ENCODE assay signal across 20 cellular contexts in genomic region chr22:45916515-45916914, GRCh38.
"Had no signal": no experiment of that assay in that cellular context is flagged by ENCODE, and none has a peak within 500 bp of the region (broad histone marks: within the 10 kb centered on the region; RNA-seq: fewer than 3 reads in every experiment).

No MANE protein-coding gene starts in this region.

- FAIRE-seq: endometrium had no signal

- ATAC-seq: left lung; natural killer cell treated with Interleukin-12 subunit alpha and Interleukin-12 subunit beta and Interleukin-15 and Interleukin-18, amount 100 ng/mL, for 72 hours; right lobe of liver; stimulated activated effector memory CD8-positive, alpha-beta T cell treated with anti-CD3 and anti-CD28 coated beads, Interleukin-12 subunit alpha, Interleukin-12 subunit beta, amount 100 ng/mL, for 72 hours had no signal

- H3K27ac ChIP-seq: colonic mucosa, left lung, parathyroid adenoma, right lobe of liver, testis, upper lobe of left lung had no signal

- DNase-seq: activated B cell treated with CpG ODN at 0.5 μM for 24 hours; activated CD4-positive, alpha-beta memory T cell treated with anti-CD3 and anti-CD28 coated beads, Interleukin-2, amount 10 ng/mL, durations not matched to agents 7 days and 5 days; activated CD4-positive, alpha-beta T cell treated with anti-CD3 and anti-CD28 coated beads for 4 hours; activated naive CD4-positive, alpha-beta T cell treated with Interleukin-2 at 50 U/mL for 16 hours; activated naive CD8-positive, alpha-beta T cell treated with anti-CD3 and anti-CD28 coated beads, Interleukin-2, amount 10 ng/mL, durations not matched to agents 7 days and 5 days; activated T-cell treated with anti-CD3 and anti-CD28 coated beads, Interleukin-2, amount 50 U/mL, for 1 hour; central memory CD4-positive, alpha-beta T cell; colonic mucosa; erythroblast; foreskin melanocyte; head of caudate nucleus; left lung; right lobe of liver; stimulated activated CD4-positive, alpha-beta T cell treated with anti-CD3 and anti-CD28 coated beads, Interleukin-4, amount 100 ng/mL, for 24 hours; testis had no signal
